Comparison of ENCODE assay signal across 12 cellular contexts in the genomic region with DNA sequence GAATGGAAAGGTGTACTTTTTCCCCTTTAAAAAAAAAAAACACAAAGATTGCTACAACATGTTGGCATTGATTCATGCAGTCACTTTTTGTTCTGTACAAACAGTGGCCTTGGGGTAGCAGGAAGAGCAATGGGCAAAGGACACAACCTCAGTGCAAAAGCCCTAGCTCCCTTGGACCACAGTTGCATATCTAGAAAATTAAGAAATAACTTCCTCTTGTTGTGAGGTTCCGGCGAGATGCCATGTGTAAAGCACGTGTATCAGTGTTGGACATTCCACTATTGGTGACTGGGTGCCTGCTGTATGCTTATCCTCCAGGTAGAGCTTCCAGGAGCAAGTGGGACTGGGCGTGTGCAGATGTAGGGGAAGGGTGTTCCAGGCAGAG.
A peak's percentile ranks its signal among the peaks of the same experiment; 100 is the strongest.
DNase-seq lines count a peak whose midpoint lies in the region; ATAC-seq and TF ChIP-seq lines count a peak whose summit lies in the region.
"Had no signal": no experiment of that assay in that cellular context is flagged by ENCODE, and none has a peak within 500 bp of the region (broad histone marks: within the 10 kb centered on the region; RNA-seq: fewer than 3 reads in every experiment).

No MANE protein-coding gene starts in this region.

- intact Hi-C loops in left lung (cut with DNase I): no loop called here

- H3K9me3 ChIP-seq in left lung: no peaks in the 10 kb centered on the region
- no peaks in the 10 kb centered on the region for H3K9me3 ChIP-seq in suprapubic skin

- peak overlapping the region; percentile 55 to 56 for H3K27ac ChIP-seq in left lung
- H3K27ac ChIP-seq in suprapubic skin: peak overlapping the region; percentile 57

- no peak for TF ChIP-seq EP300 in suprapubic skin (IDR thresholded peaks at IDR 0.05)

- no peaks in the 10 kb centered on the region for H3K36me3 ChIP-seq in left lung
- H3K36me3 ChIP-seq in suprapubic skin: no peaks in the 10 kb centered on the region

- H3K4me3 ChIP-seq in cardiac fibroblast (replicated peaks in 1 of 2; ENCODE audit: low read depth in 2 of 2, low read length in 2 of 2) (no peak overlapping the region), left lung (no peak overlapping the region), suprapubic skin (no peak overlapping the region)

- 75% methylated on average over 4 of the region's 4 CpGs for WGBS in suprapubic skin

- DNase-seq in NOMO-1 treated with dmso at 0.1 percent for 144 hours (lab: John Stamatoyannopoulos, UW; ENCODE audit: unreplicated experiment) (peak; percentile 15), cardiac fibroblast (ENCODE audit: low read depth in 2 of 2) (peak; percentile 33 to 65), left lung (no peak), suprapubic skin (ENCODE audit: low spot score in 2 of 2) (no peak), OCI-M1 (lab: John Stamatoyannopoulos, UW) (no peak), NCI-H524 treated with DMSO at 0.1 percent for 48 hours (lab: John Stamatoyannopoulos, UW) (no peak), T1000 (lab: John Stamatoyannopoulos, UW) (no peak)
- DNase-seq in stimulated activated CD8-positive, alpha-beta memory T cell treated with anti-CD3 and anti-CD28 coated beads, Interleukin-4, amount 100 ng/mL, for 48 hours: no peak
- DNase-seq: NCI-H526 treated with DMSO at 0.1 percent for 48 hours; stimulated activated CD4-positive, alpha-beta T cell treated with anti-CD3 and anti-CD28 coated beads, Interleukin-4, amount 100 ng/mL, for 4 hours; stimulated activated naive B cell treated with anti-CD40 and anti-IgM and Interleukin-4, amounts not matched to agents 10 μg/mL and 1 μg/mL and 100 μg/mL, for 72 hours had no signal

- peak; percentile 11 for ATAC-seq in left lung
- ATAC-seq: activated naive CD4-positive, alpha-beta T cell treated with anti-CD3 and anti-CD28 coated beads, Interleukin-2, amount 50 U/mL, for 72 hours; stimulated activated naive B cell treated with anti-CD40 and anti-IgM and Interleukin-4, amounts not matched to agents 10 μg/mL and 1 μg/mL and 100 μg/mL, for 72 hours had no signal

- no peak for TF ChIP-seq POLR2A in suprapubic skin (IDR thresholded peaks at IDR 0.05)

- peaks cover 0 to 4% of the 10 kb centered on the region in 2 donors for H3K4me1 ChIP-seq in left lung
- peaks cover 28% of the 10 kb centered on the region for H3K4me1 ChIP-seq in suprapubic skin

- no peak for TF ChIP-seq CTCF in cardiac fibroblast (IDR thresholded peaks at IDR 0.05; ENCODE audit: low read depth, low read length)
- no peak for TF ChIP-seq CTCF in left lung (IDR thresholded peaks at IDR 0.05)
- no peak for TF ChIP-seq CTCF in suprapubic skin (IDR thresholded peaks at IDR 0.05)

- no peaks in the 10 kb centered on the region for H3K27me3 ChIP-seq in left lung
- H3K27me3 ChIP-seq in suprapubic skin: no peaks in the 10 kb centered on the region

Comparison
In these comparisons a context has a peak if more than half of its experiments do, and no peak if none do; other contexts are left out.
1. DNase-seq: peak in NOMO-1 treated with dmso at 0.1 percent for 144 hours (single experiment) and cardiac fibroblast (2 of 2); none in left lung (0 of 2), suprapubic skin (0 of 2), OCI-M1 (single experiment), NCI-H524 treated with DMSO at 0.1 percent for 48 hours (single experiment), stimulated activated CD8-positive, alpha-beta memory T cell treated with anti-CD3 and anti-CD28 coated beads, Interleukin-4, amount 100 ng/mL, for 48 hours (single experiment) and T1000 (single experiment).